Comparison of ENCODE assay signal across 8 cellular contexts in genomic region chr6:157099912-157100593, GRCh38.
A peak's percentile ranks its signal among the peaks of the same experiment; 100 is the strongest.
DNase-seq lines count a peak whose midpoint lies in the region; ATAC-seq and TF ChIP-seq lines count a peak whose summit lies in the region.

No MANE protein-coding gene starts in this region.

- peak; percentile 49 for DNase-seq in Ammon's horn (ENCODE audit: low spot score)
- peak; percentile 45 to 77 for DNase-seq in HL-60 (ENCODE audit: low read depth in 1 of 2, low spot score in 1 of 2)
- DNase-seq in activated naive CD4-positive, alpha-beta T cell treated with Interleukin-2 at 50 U/mL for 16 hours = peak; percentile 57
- peak; percentile 8 to 41 (median 13) for DNase-seq in stimulated activated CD4-positive, alpha-beta T cell treated with anti-CD3 and anti-CD28 coated beads, TNF-alpha, amount 100 ng/mL, for 4 hours (ENCODE audit: low read depth in 3 of 3)
- DNase-seq in cortex of kidney (lab: John Stamatoyannopoulos, UW) = no peak
- DNase-seq in SHP77 (lab: John Stamatoyannopoulos, UW) = no peak
- DNase-seq in islet precursor cell = no peak

- peak overlapping the region; percentile 27; the same call in 1 of the 2 replicates for H3K27ac ChIP-seq in HL-60 (replicated peaks)

- peak; percentile 98 for ATAC-seq in GM21360 (IDR thresholded peaks at IDR 0.05; ENCODE audit: unreplicated experiment)

- no peak for TF ChIP-seq CTCF in HL-60 (IDR thresholded peaks at IDR 0.05; ENCODE audit: insufficient read depth, low read length)

- H3K4me3 ChIP-seq in HL-60 (replicated peaks; ENCODE audit: insufficient read depth, low read length) = no peak overlapping the region

- H3K27me3 ChIP-seq in HL-60 (ENCODE audit: insufficient read depth, poor library complexity, severe bottlenecking) = no peaks in the 10 kb centered on the region

Comparison
In these comparisons a context has a peak if more than half of its experiments do, and no peak if none do; other contexts are left out.
1. DNase-seq: peak in Ammon's horn (single experiment), HL-60 (2 of 2), activated naive CD4-positive, alpha-beta T cell treated with Interleukin-2 at 50 U/mL for 16 hours (single experiment) and stimulated activated CD4-positive, alpha-beta T cell treated with anti-CD3 and anti-CD28 coated beads, TNF-alpha, amount 100 ng/mL, for 4 hours (3 of 3); none in cortex of kidney (single experiment), SHP77 (0 of 2) and islet precursor cell (single experiment).